In genomic region chr3:111864821-111865656, GRCh38 we compare ENCODE assay signal across 12 cellular contexts. TPM values are rescaled to one million over a fixed set of nuclear protein-coding genes. Genes with fewer than 3 reads are reported as not detected.
A peak's percentile ranks its signal among the peaks of the same experiment; 100 is the strongest.
DNase-seq lines count a peak whose midpoint lies in the region; ATAC-seq, FAIRE-seq and TF ChIP-seq lines count a peak whose summit lies in the region.
"Had no signal": no experiment of that assay in that cellular context is flagged by ENCODE, and none has a peak within 500 bp of the region (broad histone marks: within the 10 kb centered on the region; RNA-seq: fewer than 3 reads in every experiment).

No MANE protein-coding gene starts in this region.

- H3K9me3 Mint-ChIP-seq in activated CD8-positive, alpha-beta memory T cell treated with anti-CD3 and anti-CD28 coated beads, Interleukin-2, amount 10 ng/mL, durations not matched to agents 7 days and 5 days (ENCODE audit: low read depth): no peaks in the 10 kb centered on the region

- CTCF ChIA-PET in activated CD8-positive, alpha-beta memory T cell treated with anti-CD3 and anti-CD28 coated beads, Interleukin-2, amount 10 ng/mL, durations not matched to agents 7 days and 5 days (lab: Charles Lee): interaction anchor here (0.6 to 1.5 kb wide), 2 partner anchors 102 to 140 kb away, joined by 3 read pairs; no protein-coding TSS in a partner anchor

- FAIRE-seq in frontal cortex (lab: Jason Lieb, UNC): no peak
- FAIRE-seq: A204.1 had no signal

- ATAC-seq in activated CD8-positive, alpha-beta memory T cell treated with anti-CD3 and anti-CD28 coated beads, Interleukin-2, amount 10 ng/mL, durations not matched to agents 7 days and 5 days: no peak

- H3K9me3 ChIP-seq in vagina: no peaks in the 10 kb centered on the region
- H3K9me3 ChIP-seq: ovary had no signal

- H3K4me1 ChIP-seq in mesendoderm (ENCODE audit: control insufficient read depth, low read depth, low read length) (peaks cover 20% of the 10 kb centered on the region), vagina (peaks cover 63% of the 10 kb centered on the region)

- H4K8ac ChIP-seq in mesendoderm (ENCODE audit: low read depth, low read length): no peak overlapping the region

- intact Hi-C loops in vagina (cut with DNase I): loop anchor here (10.0 kb wide), 1 partner anchor 100 kb away; no protein-coding TSS in a partner anchor

- H3K4me3 Mint-ChIP-seq in activated CD8-positive, alpha-beta memory T cell treated with anti-CD3 and anti-CD28 coated beads, Interleukin-2, amount 10 ng/mL, durations not matched to agents 7 days and 5 days: no peak overlapping the region

- no peak overlapping the region for H3K4me2 ChIP-seq in mesendoderm (ENCODE audit: low read length)

- no peak for TF ChIP-seq POLR2A in vagina (IDR thresholded peaks at IDR 0.05)

- H3K4me1 Mint-ChIP-seq in activated CD8-positive, alpha-beta memory T cell treated with anti-CD3 and anti-CD28 coated beads, Interleukin-2, amount 10 ng/mL, durations not matched to agents 7 days and 5 days: peaks cover 8% of the 10 kb centered on the region

- no peak overlapping the region for H3K9ac ChIP-seq in mesendoderm (ENCODE audit: low read length)

- H3K36me3 ChIP-seq in mesendoderm (ENCODE audit: control insufficient read depth, insufficient read depth, low read length): no peaks in the 10 kb centered on the region
- H3K36me3 ChIP-seq in vagina: no peaks in the 10 kb centered on the region
- H3K36me3 ChIP-seq: ovary had no signal

- H3K18ac ChIP-seq in mesendoderm (ENCODE audit: low read length): peak overlapping the region; percentile 80

- no CpG with 5 or more reads among the region's 6 CpGs for WGBS in mesendoderm (ENCODE audit: extremely low coverage, insufficient coverage, low lambda C conversion rate)

- H3K27me3 ChIP-seq in mesendoderm (ENCODE audit: insufficient read depth, low read length, poor library complexity) (no peaks in the 10 kb centered on the region), vagina (no peaks in the 10 kb centered on the region)
- H3K27me3 ChIP-seq: ovary had no signal

- TF ChIP-seq CTCF in choroid plexus epithelial cell (conservative IDR thresholded peaks at IDR 0.05; ENCODE audit: low read depth, low read length) (peak; percentile 36), vagina (IDR thresholded peaks at IDR 0.05) (peak in 1 of 3 experiments; percentile 14)

- H3K23ac ChIP-seq in mesendoderm (ENCODE audit: low read length): no peak overlapping the region

- H3K4ac ChIP-seq in mesendoderm (ENCODE audit: low read depth, low read length): no peak overlapping the region

- no peak overlapping the region for H3K27ac Mint-ChIP-seq in activated CD8-positive, alpha-beta memory T cell treated with anti-CD3 and anti-CD28 coated beads, Interleukin-2, amount 10 ng/mL, durations not matched to agents 7 days and 5 days

- no peak overlapping the region for H2AK5ac ChIP-seq in mesendoderm (ENCODE audit: low read length)

- H3K36me3 Mint-ChIP-seq in activated CD8-positive, alpha-beta memory T cell treated with anti-CD3 and anti-CD28 coated beads, Interleukin-2, amount 10 ng/mL, durations not matched to agents 7 days and 5 days: no peaks in the 10 kb centered on the region

- peaks cover 68% of the 10 kb centered on the region for H3K79me2 ChIP-seq in mesendoderm (ENCODE audit: control insufficient read depth, insufficient read depth, low read length)

- H3K27me3 Mint-ChIP-seq in activated CD8-positive, alpha-beta memory T cell treated with anti-CD3 and anti-CD28 coated beads, Interleukin-2, amount 10 ng/mL, durations not matched to agents 7 days and 5 days: peaks cover 19% of the 10 kb centered on the region

- no peak overlapping the region for H4K5ac ChIP-seq in mesendoderm (ENCODE audit: low read length)

- no peak overlapping the region for H3K56ac ChIP-seq in mesendoderm (ENCODE audit: low read length)

- H3K27ac ChIP-seq in mesendoderm (ENCODE audit: low read depth, low read length) (no peak overlapping the region), vagina (peak overlapping the region; percentile 71)
- H3K27ac ChIP-seq: ovary had no signal

- H2BK5ac ChIP-seq in mesendoderm (ENCODE audit: low read length): no peak overlapping the region

- peak overlapping the region; percentile 57 for H2BK15ac ChIP-seq in mesendoderm (replicated peaks; ENCODE audit: low read depth)

- H3K4me3 ChIP-seq in choroid plexus epithelial cell (ENCODE audit: low read depth, low read length) (no peak overlapping the region), mesendoderm (ENCODE audit: low read length) (no peak overlapping the region), vagina (no peak overlapping the region)
- H3K4me3 ChIP-seq: ovary had no signal

- DNase-seq in DMS 273 (lab: John Stamatoyannopoulos, UW; ENCODE audit: unreplicated experiment) (peak; percentile 30), DMS 273 treated with DMSO at 0.1 percent for 48 hours (lab: John Stamatoyannopoulos, UW) (no peak), choroid plexus epithelial cell (ENCODE audit: low read depth) (peak; percentile 90), mesendoderm (peak; percentile 52), vagina (ENCODE audit: extremely low spot score in 2 of 2) (no peak), frontal cortex (ENCODE audit: low spot score in 2 of 2) (no peak), RPMI8226 (no peak)
- no peak for DNase-seq in activated CD8-positive, alpha-beta memory T cell treated with anti-CD3 and anti-CD28 coated beads, Interleukin-2, amount 10 ng/mL, durations not matched to agents 7 days and 5 days
- DNase-seq: activated T-cell treated with anti-CD3 and anti-CD28 coated beads, Interleukin-2, amount 50 U/mL, for 48 hours; NCI-H2029 had no signal

- peaks cover 7% of the 10 kb centered on the region for H3K79me1 ChIP-seq in mesendoderm (ENCODE audit: low read length)

- no peak overlapping the region for H2BK120ac ChIP-seq in mesendoderm (ENCODE audit: low read depth, low read length)

RNA-seq across cellular contexts. Expression of gene PHLDB2, which starts 6.0 kb away (rescaled TPM):
- polyA plus RNA-seq in mesendoderm (2013, experiment 1 of 2): 35.6 TPM
- polyA plus RNA-seq in mesendoderm (2013, experiment 2 of 2): 35.8 TPM
- total RNA-seq in vagina (66.8 TPM), frontal cortex (9.0 TPM)
- total RNA-seq in activated CD8-positive, alpha-beta memory T cell treated with anti-CD3 and anti-CD28 coated beads, Interleukin-2, amount 10 ng/mL, durations not matched to agents 7 days and 5 days: 1 to 10 TPM; 4.4 to 4.8 TPM

Comparison
In these comparisons a context has a peak if more than half of its experiments do, and no peak if none do; other contexts are left out.
1. DNase-seq: peak in DMS 273 (single experiment), choroid plexus epithelial cell (single experiment) and mesendoderm (single experiment); none in DMS 273 treated with DMSO at 0.1 percent for 48 hours (single experiment), vagina (0 of 2), activated CD8-positive, alpha-beta memory T cell treated with anti-CD3 and anti-CD28 coated beads, Interleukin-2, amount 10 ng/mL, durations not matched to agents 7 days and 5 days (single experiment), frontal cortex (0 of 2) and RPMI8226 (single experiment).